Comparison of ENCODE assay signal across 22 cellular contexts in the genomic region with DNA sequence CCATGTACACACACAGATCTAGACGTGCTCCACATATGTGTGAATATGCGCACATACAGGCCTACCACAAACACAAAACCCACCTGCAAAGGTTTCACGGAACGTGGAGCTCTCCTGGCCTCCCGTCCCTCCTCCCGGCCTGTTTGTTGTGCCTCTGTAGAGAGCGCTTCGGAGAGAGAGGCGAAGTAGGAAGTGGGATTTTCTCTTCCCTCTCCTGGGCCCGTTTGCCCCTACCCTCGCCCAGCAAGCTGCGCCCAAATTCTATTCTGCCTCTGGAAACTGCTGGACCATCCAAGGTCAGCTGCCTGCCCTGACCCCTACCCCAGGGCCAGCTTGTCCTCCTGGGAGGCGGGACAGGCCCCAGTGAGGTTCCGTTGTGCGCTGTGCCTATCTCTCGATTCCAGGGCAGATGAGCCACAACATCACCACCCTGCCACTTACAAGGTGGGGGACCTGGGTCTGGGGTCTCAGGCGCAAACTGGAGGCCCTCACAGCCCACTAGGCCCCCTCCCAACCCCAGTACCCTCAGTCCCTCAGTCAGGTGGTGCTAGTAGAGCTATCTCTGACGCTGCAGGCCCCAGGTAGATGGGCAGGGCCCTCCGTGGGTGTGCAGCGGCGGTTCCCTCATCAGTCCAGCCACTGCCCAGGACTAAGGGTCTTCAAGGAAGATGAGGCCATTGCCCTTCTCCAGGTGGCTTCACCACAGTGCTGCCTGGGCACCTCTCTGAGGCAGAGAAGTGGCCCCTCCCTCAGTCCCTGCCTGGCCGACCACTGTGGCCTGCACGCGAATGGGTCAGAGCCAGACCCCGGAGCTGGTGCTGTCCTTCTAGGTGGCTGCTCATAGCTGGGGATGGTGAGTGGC. TPM values are rescaled to one million over a fixed set of nuclear protein-coding genes. Genes with fewer than 3 reads are reported as not detected.
DNase-seq lines count a peak whose midpoint lies in the region; ATAC-seq and TF ChIP-seq lines count a peak whose summit lies in the region.
"Had no signal": no experiment of that assay in that cellular context is flagged by ENCODE, and none has a peak within 500 bp of the region (broad histone marks: within the 10 kb centered on the region; RNA-seq: fewer than 3 reads in every experiment).

No MANE protein-coding gene starts in this region.

- H3K36me3 ChIP-seq in tibial artery (no peaks in the 10 kb centered on the region), Karpas-422 (ENCODE audit: insufficient read depth, low read length) (no peaks in the 10 kb centered on the region)
- H3K36me3 ChIP-seq in CD8-positive, alpha-beta memory T cell (ENCODE audit: insufficient read depth, low read length), result no peaks in the 10 kb centered on the region
- H3K36me3 ChIP-seq: right lobe of liver had no signal

- no peaks in the 10 kb centered on the region for H3K9me3 Mint-ChIP-seq in activated CD8-positive, alpha-beta T cell treated with anti-CD3 and anti-CD28 coated beads, Interleukin-2, amount 10 ng/mL, durations not matched to agents 7 days and 5 days (ENCODE audit: insufficient read depth)
- H3K9me3 Mint-ChIP-seq in activated CD8-positive, alpha-beta T cell treated with anti-CD3 and anti-CD28 coated beads for 36 hours, result no peaks in the 10 kb centered on the region
- no peaks in the 10 kb centered on the region for H3K9me3 Mint-ChIP-seq in activated CD8-positive, alpha-beta memory T cell treated with anti-CD3 and anti-CD28 coated beads, Interleukin-2, amount 10 ng/mL, durations not matched to agents 7 days and 5 days (ENCODE audit: low read depth)
- H3K9me3 Mint-ChIP-seq in neural crest cell, result no peaks in the 10 kb centered on the region
- no peaks in the 10 kb centered on the region for H3K9me3 Mint-ChIP-seq in CD8-positive, alpha-beta memory T cell
- H3K9me3 Mint-ChIP-seq: activated naive CD4-positive, alpha-beta T cell treated with anti-CD3 and anti-CD28 coated beads for 36 hours; activated T-cell treated with anti-CD3 and anti-CD28 coated beads, Interleukin-2, amount 50 U/mL, for 24 hours; natural killer cell treated with Interleukin-12 subunit alpha and Interleukin-12 subunit beta and Interleukin-15 and Interleukin-18, amount 100 ng/mL, for 72 hours; T-helper 2 cell treated with Interferon-gamma antibody and Interleukin-4, amounts not matched to agents 5 μg/mL and 100 μg/mL, for 36 hours had no signal

- no peaks in the 10 kb centered on the region; the same call in 1 of the 2 replicates for H4K20me1 ChIP-seq in Karpas-422 (ENCODE audit: insufficient read depth, low read depth, low read length)

- H3K9me3 ChIP-seq in tibial artery (no peaks in the 10 kb centered on the region), Karpas-422 (ENCODE audit: low read length) (no peaks in the 10 kb centered on the region)
- H3K9me3 ChIP-seq in CD8-positive, alpha-beta memory T cell (ENCODE audit: low read length), result no peaks in the 10 kb centered on the region
- H3K9me3 ChIP-seq: right lobe of liver, SK-N-SH had no signal

- H3K27me3 ChIP-seq in tibial artery (peaks cover 0 to 10% of the 10 kb centered on the region in 2 donors), Karpas-422 (ENCODE audit: low read length) (no peaks in the 10 kb centered on the region)
- no peaks in the 10 kb centered on the region for H3K27me3 ChIP-seq in CD8-positive, alpha-beta memory T cell (ENCODE audit: insufficient read depth, low read length, poor library complexity, severe bottlenecking)
- H3K27me3 ChIP-seq: right lobe of liver had no signal

- H3K4me2 ChIP-seq in Karpas-422 (ENCODE audit: low read depth, low read length, poor library complexity, severe bottlenecking), result no peak overlapping the region
- H3K4me2 ChIP-seq: SK-N-SH had no signal

- intact Hi-C loops in activated CD8-positive, alpha-beta T cell treated with anti-CD3 and anti-CD28 coated beads for 36 hours (cut with micrococcal nuclease), result no loop called here
- intact Hi-C loops in tibial artery (cut with DNase I; ENCODE audit: low total_unique reads), result no loop called here

- CTCF ChIA-PET in activated CD8-positive, alpha-beta T cell treated with anti-CD3 and anti-CD28 coated beads, Interleukin-2, amount 10 ng/mL, durations not matched to agents 7 days and 5 days (lab: Charles Lee), result interaction anchor here (0.9 to 12.2 kb wide), 5 partner anchors 41 to 139 kb away, joined by 3 to 195 read pairs (median 7); no protein-coding TSS in a partner anchor
- CTCF ChIA-PET in activated CD8-positive, alpha-beta T cell treated with anti-CD3 and anti-CD28 coated beads for 36 hours (lab: Charles Lee), result interaction anchor here (0.7 to 13.3 kb wide), 2 partner anchors 76 to 88 kb away, joined by 3 to 158 read pairs; no protein-coding TSS in a partner anchor
- CTCF ChIA-PET in activated CD8-positive, alpha-beta memory T cell treated with anti-CD3 and anti-CD28 coated beads, Interleukin-2, amount 10 ng/mL, durations not matched to agents 7 days and 5 days (lab: Charles Lee), result interaction anchor here (1.5 to 13.9 kb wide), 4 partner anchors 74 to 123 kb away, joined by 3 to 209 read pairs (median 26); no protein-coding TSS in a partner anchor
- CTCF ChIA-PET in CD8-positive, alpha-beta memory T cell (lab: Charles Lee), result interaction anchor here (0.6 to 8.1 kb wide), 9 partner anchors 10 to 206 kb away, joined by 3 to 57 read pairs (median 4); partner anchors contain the start of gene CKLF

- no peak overlapping the region for H2AFZ ChIP-seq in Karpas-422 (ENCODE audit: low read length)

- H3K27me3 Mint-ChIP-seq in activated CD8-positive, alpha-beta T cell treated with anti-CD3 and anti-CD28 coated beads, Interleukin-2, amount 10 ng/mL, durations not matched to agents 7 days and 5 days (ENCODE audit: low read depth), result no peaks in the 10 kb centered on the region
- H3K27me3 Mint-ChIP-seq in activated CD8-positive, alpha-beta T cell treated with anti-CD3 and anti-CD28 coated beads for 36 hours, result no peaks in the 10 kb centered on the region
- H3K27me3 Mint-ChIP-seq in activated CD8-positive, alpha-beta memory T cell treated with anti-CD3 and anti-CD28 coated beads, Interleukin-2, amount 10 ng/mL, durations not matched to agents 7 days and 5 days, result no peaks in the 10 kb centered on the region
- H3K27me3 Mint-ChIP-seq in neural crest cell (ENCODE audit: low read depth), result no peaks in the 10 kb centered on the region
- no peaks in the 10 kb centered on the region for H3K27me3 Mint-ChIP-seq in CD8-positive, alpha-beta memory T cell
- H3K27me3 Mint-ChIP-seq: activated T-cell treated with anti-CD3 and anti-CD28 coated beads, Interleukin-2, amount 50 U/mL, for 24 hours; natural killer cell treated with Interleukin-12 subunit alpha and Interleukin-12 subunit beta and Interleukin-15 and Interleukin-18, amount 100 ng/mL, for 72 hours had no signal

- H3K4me1 ChIP-seq in tibial artery (peaks cover 0 to 14% (median 8%) of the 10 kb centered on the region in 4 donors), Karpas-422 (ENCODE audit: low read length) (peaks cover 5% of the 10 kb centered on the region; the same call in 1 of the 2 replicates)
- H3K4me1 ChIP-seq in CD8-positive, alpha-beta memory T cell (ENCODE audit: insufficient read depth, low read length), result peaks cover 14% of the 10 kb centered on the region
- H3K4me1 ChIP-seq: right lobe of liver had no signal

- DNase-seq in activated CD8-positive, alpha-beta T cell treated with anti-CD3 and anti-CD28 coated beads, Interleukin-2, amount 10 ng/mL, durations not matched to agents 7 days and 5 days, result peak; percentile 16
- DNase-seq in activated CD8-positive, alpha-beta T cell treated with anti-CD3 and anti-CD28 coated beads for 36 hours, result no peak
- DNase-seq in activated CD8-positive, alpha-beta memory T cell treated with anti-CD3 and anti-CD28 coated beads, Interleukin-2, amount 10 ng/mL, durations not matched to agents 7 days and 5 days, result peak; percentile 21
- DNase-seq in neural crest cell (ENCODE audit: low read depth, low spot score) (no peak), tibial artery (peak; percentile 17 to 54), Karpas-422 (no peak), C1 segment of cervical spinal cord (lab: John Stamatoyannopoulos, UW) (no peak)
- no peak for DNase-seq in CD8-positive, alpha-beta memory T cell
- DNase-seq: activated CD4-positive, alpha-beta T cell treated with anti-CD3 and anti-CD28 coated beads, Interleukin-2, amount 50 U/mL, for 1 hour; activated naive CD4-positive, alpha-beta T cell treated with anti-CD3 and anti-CD28 coated beads for 36 hours; activated T-cell treated with anti-CD3 and anti-CD28 coated beads, Interleukin-2, amount 50 U/mL, for 24 hours; HCEC 1CT; hippocampal formation; NCI-H1048; NCI-H1694 treated with DMSO at 0.1 percent for 48 hours; NCI-H2171; NCI-H524; SK-N-SH had no signal

- no peaks in the 10 kb centered on the region for H3K79me2 ChIP-seq in Karpas-422 (ENCODE audit: low read length)

- H3K27ac ChIP-seq in tibial artery, result no peak overlapping the region
- no peak overlapping the region for H3K27ac ChIP-seq in Karpas-422 (ENCODE audit: low read length)
- H3K27ac ChIP-seq in CD8-positive, alpha-beta memory T cell (ENCODE audit: low read depth, low read length), result no peak overlapping the region
- H3K27ac ChIP-seq: right lobe of liver had no signal

- no peak for ATAC-seq in activated CD8-positive, alpha-beta T cell treated with anti-CD3 and anti-CD28 coated beads, Interleukin-2, amount 10 ng/mL, durations not matched to agents 7 days and 5 days
- no peak for ATAC-seq in activated CD8-positive, alpha-beta T cell treated with anti-CD3 and anti-CD28 coated beads for 36 hours
- ATAC-seq in activated CD8-positive, alpha-beta memory T cell treated with anti-CD3 and anti-CD28 coated beads, Interleukin-2, amount 10 ng/mL, durations not matched to agents 7 days and 5 days, result no peak
- ATAC-seq: natural killer cell treated with Interleukin-12 subunit alpha and Interleukin-12 subunit beta and Interleukin-15 and Interleukin-18, amount 100 ng/mL, for 72 hours; right lobe of liver had no signal

- no peak overlapping the region for H3K27ac Mint-ChIP-seq in activated CD8-positive, alpha-beta T cell treated with anti-CD3 and anti-CD28 coated beads, Interleukin-2, amount 10 ng/mL, durations not matched to agents 7 days and 5 days
- no peak overlapping the region for H3K27ac Mint-ChIP-seq in activated CD8-positive, alpha-beta T cell treated with anti-CD3 and anti-CD28 coated beads for 36 hours
- no peak overlapping the region for H3K27ac Mint-ChIP-seq in activated CD8-positive, alpha-beta memory T cell treated with anti-CD3 and anti-CD28 coated beads, Interleukin-2, amount 10 ng/mL, durations not matched to agents 7 days and 5 days
- peak overlapping the region; percentile 83 for H3K27ac Mint-ChIP-seq in neural crest cell (ENCODE audit: unreplicated experiment)
- peak overlapping the region in 1 of 8 donors; percentile 6 for H3K27ac Mint-ChIP-seq in CD8-positive, alpha-beta memory T cell
- H3K27ac Mint-ChIP-seq: activated naive CD4-positive, alpha-beta T cell treated with anti-CD3 and anti-CD28 coated beads for 36 hours; natural killer cell treated with Interleukin-12 subunit alpha and Interleukin-12 subunit beta and Interleukin-15 and Interleukin-18, amount 100 ng/mL, for 72 hours; T-helper 2 cell treated with Interferon-gamma antibody and Interleukin-4, amounts not matched to agents 5 μg/mL and 100 μg/mL, for 36 hours had no signal

- H3K4me3 Mint-ChIP-seq in activated CD8-positive, alpha-beta T cell treated with anti-CD3 and anti-CD28 coated beads, Interleukin-2, amount 10 ng/mL, durations not matched to agents 7 days and 5 days, result no peak overlapping the region
- no peak overlapping the region for H3K4me3 Mint-ChIP-seq in activated CD8-positive, alpha-beta T cell treated with anti-CD3 and anti-CD28 coated beads for 36 hours
- no peak overlapping the region for H3K4me3 Mint-ChIP-seq in activated CD8-positive, alpha-beta memory T cell treated with anti-CD3 and anti-CD28 coated beads, Interleukin-2, amount 10 ng/mL, durations not matched to agents 7 days and 5 days
- H3K4me3 Mint-ChIP-seq in neural crest cell, result no peak overlapping the region
- no peak overlapping the region for H3K4me3 Mint-ChIP-seq in CD8-positive, alpha-beta memory T cell
- H3K4me3 Mint-ChIP-seq: activated naive CD4-positive, alpha-beta T cell treated with anti-CD3 and anti-CD28 coated beads for 36 hours; activated T-cell treated with anti-CD3 and anti-CD28 coated beads, Interleukin-2, amount 50 U/mL, for 24 hours; natural killer cell treated with Interleukin-12 subunit alpha and Interleukin-12 subunit beta and Interleukin-15 and Interleukin-18, amount 100 ng/mL, for 72 hours; T-helper 2 cell treated with Interferon-gamma antibody and Interleukin-4, amounts not matched to agents 5 μg/mL and 100 μg/mL, for 36 hours had no signal

- H3K4me3 ChIP-seq in tibial artery (no peak overlapping the region), Karpas-422 (ENCODE audit: low read length) (no peak overlapping the region)
- H3K4me3 ChIP-seq in CD8-positive, alpha-beta memory T cell (ENCODE audit: low read length), result no peak overlapping the region
- H3K4me3 ChIP-seq: right lobe of liver had no signal

- H3K36me3 Mint-ChIP-seq in activated CD8-positive, alpha-beta T cell treated with anti-CD3 and anti-CD28 coated beads, Interleukin-2, amount 10 ng/mL, durations not matched to agents 7 days and 5 days (ENCODE audit: low read depth), result no peaks in the 10 kb centered on the region
- no peaks in the 10 kb centered on the region for H3K36me3 Mint-ChIP-seq in activated CD8-positive, alpha-beta T cell treated with anti-CD3 and anti-CD28 coated beads for 36 hours (ENCODE audit: low read depth)
- H3K36me3 Mint-ChIP-seq in activated CD8-positive, alpha-beta memory T cell treated with anti-CD3 and anti-CD28 coated beads, Interleukin-2, amount 10 ng/mL, durations not matched to agents 7 days and 5 days, result no peaks in the 10 kb centered on the region
- H3K36me3 Mint-ChIP-seq in neural crest cell (ENCODE audit: low read depth), result no peaks in the 10 kb centered on the region
- no peaks in the 10 kb centered on the region for H3K36me3 Mint-ChIP-seq in CD8-positive, alpha-beta memory T cell
- H3K36me3 Mint-ChIP-seq: natural killer cell treated with Interleukin-12 subunit alpha and Interleukin-12 subunit beta and Interleukin-15 and Interleukin-18, amount 100 ng/mL, for 72 hours had no signal

- no peak overlapping the region for H3K9ac ChIP-seq in Karpas-422 (ENCODE audit: low read length)
- H3K9ac ChIP-seq: SK-N-SH had no signal

- no peaks in the 10 kb centered on the region for H3K9me2 ChIP-seq in Karpas-422 (replicated peaks; ENCODE audit: insufficient read depth, low read length)
- H3K9me2 ChIP-seq: SK-N-SH had no signal

- POLR2A ChIA-PET in activated CD8-positive, alpha-beta T cell treated with anti-CD3 and anti-CD28 coated beads, Interleukin-2, amount 10 ng/mL, durations not matched to agents 7 days and 5 days (lab: Charles Lee), result no interaction called here
- POLR2A ChIA-PET in activated CD8-positive, alpha-beta T cell treated with anti-CD3 and anti-CD28 coated beads for 36 hours (lab: Charles Lee), result interaction anchor here (0.7 kb wide), 1 partner anchor 89 kb away, joined by 3 read pairs; no protein-coding TSS in a partner anchor
- POLR2A ChIA-PET in CD8-positive, alpha-beta memory T cell (lab: Charles Lee), result interaction anchor here (0.6 kb wide), 1 partner anchor 41 kb away, joined by 3 read pairs; no protein-coding TSS in a partner anchor

- TF ChIP-seq CTCF in activated CD8-positive, alpha-beta T cell treated with anti-CD3 and anti-CD28 coated beads for 36 hours (IDR thresholded peaks at IDR 0.05), result no peak
- TF ChIP-seq CTCF in neural crest cell (conservative IDR thresholded peaks at IDR 0.05), result no peak
- no peak for TF ChIP-seq CTCF in tibial artery (IDR thresholded peaks at IDR 0.05)

- H3K4me1 Mint-ChIP-seq in activated CD8-positive, alpha-beta T cell treated with anti-CD3 and anti-CD28 coated beads, Interleukin-2, amount 10 ng/mL, durations not matched to agents 7 days and 5 days (ENCODE audit: low read depth), result peaks cover 55% of the 10 kb centered on the region
- H3K4me1 Mint-ChIP-seq in activated CD8-positive, alpha-beta T cell treated with anti-CD3 and anti-CD28 coated beads for 36 hours (ENCODE audit: low read depth), result peaks cover 30% of the 10 kb centered on the region
- H3K4me1 Mint-ChIP-seq in activated CD8-positive, alpha-beta memory T cell treated with anti-CD3 and anti-CD28 coated beads, Interleukin-2, amount 10 ng/mL, durations not matched to agents 7 days and 5 days, result peaks cover 38% of the 10 kb centered on the region
- H3K4me1 Mint-ChIP-seq in neural crest cell, result peaks cover 21% of the 10 kb centered on the region
- H3K4me1 Mint-ChIP-seq in CD8-positive, alpha-beta memory T cell, result peaks cover 21 to 30% (median 23%) of the 10 kb centered on the region in 3 donors

RNA-seq across cellular contexts. Expression of gene BEAN1, which starts 54.2 kb away (rescaled TPM):
- total RNA-seq in activated CD8-positive, alpha-beta T cell treated with anti-CD3 and anti-CD28 coated beads, Interleukin-2, amount 10 ng/mL, durations not matched to agents 7 days and 5 days, result not detected
- total RNA-seq in activated CD8-positive, alpha-beta T cell treated with anti-CD3 and anti-CD28 coated beads for 36 hours, result not detected
- total RNA-seq in activated CD8-positive, alpha-beta memory T cell treated with anti-CD3 and anti-CD28 coated beads, Interleukin-2, amount 10 ng/mL, durations not matched to agents 7 days and 5 days, result not detected
- total RNA-seq in neural crest cell, result 1.5 TPM in 2 replicates
- not detected in 2 replicates for total RNA-seq in Karpas-422 (2014; rRNA removed; shearing (Covaris generic); ENCODE audit: low replicate concordance)
- total RNA-seq in CD8-positive, alpha-beta memory T cell, result not detected
- 0.09 TPM for polyA plus RNA-seq in CD8-positive, alpha-beta memory T cell
- total RNA-seq: activated naive CD4-positive, alpha-beta T cell treated with anti-CD3 and anti-CD28 coated beads for 36 hours; mononuclear cell; natural killer cell treated with Interleukin-12 subunit alpha and Interleukin-12 subunit beta and Interleukin-15 and Interleukin-18, amount 100 ng/mL, for 72 hours had no signal

Comparison
In these comparisons a context has a peak if more than half of its experiments do, and no peak if none do; other contexts are left out.
1. DNase-seq: peak in activated CD8-positive, alpha-beta T cell treated with anti-CD3 and anti-CD28 coated beads, Interleukin-2, amount 10 ng/mL, durations not matched to agents 7 days and 5 days (single experiment), activated CD8-positive, alpha-beta memory T cell treated with anti-CD3 and anti-CD28 coated beads, Interleukin-2, amount 10 ng/mL, durations not matched to agents 7 days and 5 days (single experiment) and tibial artery (2 of 2); none in activated CD8-positive, alpha-beta T cell treated with anti-CD3 and anti-CD28 coated beads for 36 hours (single experiment), neural crest cell (single experiment), Karpas-422 (single experiment), CD8-positive, alpha-beta memory T cell (0 of 5) and C1 segment of cervical spinal cord (0 of 14).